Comparison of ENCODE assay signal across 18 cellular contexts in the genomic region with DNA sequence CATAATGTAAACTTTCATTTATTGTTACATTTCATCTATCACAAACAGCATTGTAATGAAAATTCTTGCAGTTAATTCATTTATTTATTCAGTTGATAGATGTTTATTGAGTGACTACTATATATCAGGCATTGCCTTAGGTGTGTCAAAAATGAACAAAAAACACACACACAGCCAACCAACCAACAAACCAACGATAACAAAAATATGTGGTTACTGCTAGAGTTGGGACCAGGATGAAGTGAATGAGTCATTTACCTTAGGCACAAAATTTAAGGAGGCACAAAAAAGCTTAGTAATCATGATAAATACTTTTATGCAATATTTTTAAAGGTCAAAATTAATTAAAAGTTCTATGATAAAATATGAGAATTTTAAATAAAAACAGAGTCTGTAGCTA.
DNase-seq lines count a peak whose midpoint lies in the region; ATAC-seq, FAIRE-seq and TF ChIP-seq lines count a peak whose summit lies in the region.
"Had no signal": no experiment of that assay in that cellular context is flagged by ENCODE, and none has a peak within 500 bp of the region (broad histone marks: within the 10 kb centered on the region; RNA-seq: fewer than 3 reads in every experiment).

No MANE protein-coding gene starts in this region.

- peak; percentile 28 for ATAC-seq in foreskin keratinocyte

- H4K20me1 ChIP-seq in mammary epithelial cell (ENCODE audit: insufficient read depth, low read length): no peaks in the 10 kb centered on the region

- no peak overlapping the region for H3K4me3 ChIP-seq in mammary epithelial cell (replicated peaks in 1 of 3; ENCODE audit: insufficient read depth in 1 of 3, low read depth in 2 of 3, low read length in 3 of 3)
- H3K4me3 ChIP-seq: HAP-1 had no signal

- CTCF ChIA-PET in mammary epithelial cell (lab: Charles Lee; ENCODE audit: low non-redundant PET): no interaction called here

- H3K27ac ChIP-seq in mammary epithelial cell (ENCODE audit: insufficient read depth, low read depth, low read length) (no peak overlapping the region), foreskin keratinocyte (no peak overlapping the region)

- H2AFZ ChIP-seq in mammary epithelial cell (ENCODE audit: low read depth, low read length): no peak overlapping the region

- H3K79me2 ChIP-seq in mammary epithelial cell (ENCODE audit: insufficient read depth, low read length): no peaks in the 10 kb centered on the region

- H3K4me1 ChIP-seq in mammary epithelial cell (ENCODE audit: insufficient read depth, low read length): no peaks in the 10 kb centered on the region
- H3K4me1 ChIP-seq in foreskin keratinocyte: peaks cover 5% of the 10 kb centered on the region
- H3K4me1 ChIP-seq: HAP-1 had no signal

- no peaks in the 10 kb centered on the region for H3K36me3 ChIP-seq in mammary epithelial cell (ENCODE audit: insufficient read depth, low read length)
- H3K36me3 ChIP-seq: HAP-1 had no signal

- in situ Hi-C loops in mammary epithelial cell (cut with MboI; ENCODE audit: low sequenced_read_pairs in 2 of 2): no loop called here

- H3K27me3 ChIP-seq in mammary epithelial cell (ENCODE audit: insufficient read depth, low read length): no peaks in the 10 kb centered on the region
- H3K27me3 ChIP-seq in foreskin keratinocyte: no peaks in the 10 kb centered on the region

- BruUV-seq in mammary epithelial cell (replicated peaks; lab: Mats Ljungman, UMichigan): no TSS peak

- TF ChIP-seq CTCF in mammary epithelial cell (conservative IDR thresholded peaks at IDR 0.05 in 1 of 2, IDR thresholded peaks at IDR 0.05 in 1 of 2; ENCODE audit: extremely low read depth in 1 of 2, insufficient read depth in 1 of 2, low read depth in 1 of 2, low read length in 2 of 2) (no peak), foreskin keratinocyte (conservative IDR thresholded peaks at IDR 0.05) (no peak)

- intact Hi-C loops in mammary epithelial cell (cut with micrococcal nuclease): no loop called here

- dilution Hi-C loops in mammary epithelial cell (cut with HindIII; ENCODE audit: low sequenced_read_pairs): no loop called here

- FAIRE-seq in frontal cortex (lab: Jason Lieb, UNC): no peak
- FAIRE-seq: G401.6, GM12892, H54 had no signal

- DNase-seq in M059J (ENCODE audit: low read depth) (peak; percentile 50), mammary epithelial cell (peak; percentile 50), foreskin keratinocyte (peak in 1 of 2 donors; percentile 49), NAMALWA (ENCODE audit: low spot score) (no peak), medulla oblongata (ENCODE audit: extremely low spot score) (no peak), frontal cortex (ENCODE audit: low spot score in 2 of 2) (no peak)
- DNase-seq: C1 segment of cervical spinal cord; Calu3; CD4-positive, alpha-beta memory T cell; COR-L47; DMS53; DMS79 treated with DMSO at 0.1 percent for 48 hours; GOT3; HFFc6 had no signal

- no peak overlapping the region for H3K9ac ChIP-seq in mammary epithelial cell (ENCODE audit: insufficient read depth, low read length)

- no peak overlapping the region for H3K4me2 ChIP-seq in mammary epithelial cell (ENCODE audit: insufficient read depth, low read depth, low read length)

- 5% methylated on average over 1 of the region's 1 CpG for WGBS in mammary epithelial cell (ENCODE audit: low coverage, missing lambda C conversion rate)

- peaks cover 20% of the 10 kb centered on the region for H3K9me3 ChIP-seq in mammary epithelial cell (replicated peaks; ENCODE audit: insufficient read depth, low read length)

Comparison
In these comparisons a context has a peak if more than half of its experiments do, and no peak if none do; other contexts are left out.
1. DNase-seq: peak in M059J (single experiment) and mammary epithelial cell (single experiment); none in NAMALWA (single experiment), medulla oblongata (single experiment) and frontal cortex (0 of 2).